23 cellular contexts compared by ENCODE assay signal in genomic region chr6:38282911-38283310, GRCh38.
DNase-seq lines count a peak whose midpoint lies in the region; ATAC-seq, FAIRE-seq and TF ChIP-seq lines count a peak whose summit lies in the region.
"Had no signal": no experiment of that assay in that cellular context is flagged by ENCODE, and none has a peak within 500 bp of the region (broad histone marks: within the 10 kb centered on the region; RNA-seq: fewer than 3 reads in every experiment).

No MANE protein-coding gene starts in this region.

- no peak overlapping the region for H3K23ac ChIP-seq in mesendoderm (ENCODE audit: low read length)

- H3K27ac Mint-ChIP-seq in CD14-positive monocyte, result no peak overlapping the region
- H3K27ac Mint-ChIP-seq: CD4-positive, alpha-beta T cell had no signal

- no peak for TF ChIP-seq POLR2A in HCT116 (IDR thresholded peaks at IDR 0.05; ENCODE audit: borderline replicate concordance, extremely low read depth, insufficient read depth, insufficient read length)
- TF ChIP-seq POLR2A in GM12891 (IDR thresholded peaks at IDR 0.05; ENCODE audit: low read depth, low read length), result no peak

- no peak overlapping the region for H3K18ac ChIP-seq in mesendoderm (ENCODE audit: low read length)

- no peak overlapping the region for H2BK120ac ChIP-seq in mesendoderm (ENCODE audit: low read depth, low read length)

- H3K27ac ChIP-seq in ACC112 (ENCODE audit: low read depth, low read length), result no peak overlapping the region
- H3K27ac ChIP-seq in HCT116 (ENCODE audit: low read depth, low read length), result no peak overlapping the region
- H3K27ac ChIP-seq in PC-3 (ENCODE audit: low read length), result peak overlapping the region; percentile 71
- no peak overlapping the region for H3K27ac ChIP-seq in mesendoderm (ENCODE audit: low read depth, low read length)
- H3K27ac ChIP-seq: BLaER1, HL-60 had no signal

- H2BK15ac ChIP-seq in mesendoderm (replicated peaks; ENCODE audit: low read depth), result no peak overlapping the region

- ATAC-seq in HCT116 (peak; percentile 38; the same call in 1 of the 2 replicates), PC-3 (no peak; the same call in 1 of the 2 replicates)
- ATAC-seq: GM12878, HepG2 had no signal

- H3K27me3 ChIP-seq in ACC112 (ENCODE audit: insufficient read depth, low read length) (no peaks in the 10 kb centered on the region), HCT116 (ENCODE audit: insufficient read depth, low read length) (peaks cover 5% of the 10 kb centered on the region; the same call in 1 of the 2 replicates), PC-3 (ENCODE audit: low read length) (no peaks in the 10 kb centered on the region), mesendoderm (ENCODE audit: insufficient read depth, low read length, poor library complexity) (no peaks in the 10 kb centered on the region)
- H3K27me3 ChIP-seq: BLaER1 had no signal

- H3K79me2 ChIP-seq in ACC112 (ENCODE audit: control insufficient read depth, insufficient read depth, low read length, unreplicated experiment) (no peaks in the 10 kb centered on the region), HCT116 (ENCODE audit: insufficient read depth, low read length) (no peaks in the 10 kb centered on the region), PC-3 (ENCODE audit: low read length) (no peaks in the 10 kb centered on the region), mesendoderm (ENCODE audit: control insufficient read depth, insufficient read depth, low read length) (no peaks in the 10 kb centered on the region)

- peak overlapping the region; percentile 66 for H3K56ac ChIP-seq in mesendoderm (ENCODE audit: low read length)

- RAD21 ChIA-PET in HCT116 (lab: Charles Lee; ENCODE audit: low non-redundant PET in 1 of 2, low total read pairs in 2 of 2, uncharacterized antibody in 2 of 2, unreplicated experiment in 2 of 2), result no interaction called here

- POLR2A ChIA-PET in HCT116 (lab: Charles Lee) (no interaction called here), PC-3 (lab: Charles Lee; ENCODE audit: unreplicated experiment) (interaction anchor here (0.6 kb wide), 1 partner anchor 13 kb away, joined by 3 read pairs; no protein-coding TSS in a partner anchor)

- peak overlapping the region; percentile 24 for H2AK5ac ChIP-seq in mesendoderm (ENCODE audit: low read length)

- peaks cover 4% of the 10 kb centered on the region for H3F3A ChIP-seq in PC-3 (ENCODE audit: low read length, unreplicated experiment)

- no peaks in the 10 kb centered on the region for H3K27me3 Mint-ChIP-seq in CD14-positive monocyte (ENCODE audit: low read depth in 3 of 3)
- H3K27me3 Mint-ChIP-seq: CD4-positive, alpha-beta T cell had no signal

- H3K9me3 Mint-ChIP-seq in CD14-positive monocyte, result no peaks in the 10 kb centered on the region
- H3K9me3 Mint-ChIP-seq: CD4-positive, alpha-beta T cell had no signal

- no peaks in the 10 kb centered on the region for H3K79me1 ChIP-seq in mesendoderm (ENCODE audit: low read length)

- no peak overlapping the region for H3K4me3 Mint-ChIP-seq in CD14-positive monocyte
- H3K4me3 Mint-ChIP-seq: CD4-positive, alpha-beta T cell had no signal

- no peak overlapping the region for H4K8ac ChIP-seq in mesendoderm (ENCODE audit: low read depth, low read length)

- peak overlapping the region; percentile 63 for H3K4ac ChIP-seq in mesendoderm (ENCODE audit: low read depth, low read length)

- H2BK5ac ChIP-seq in mesendoderm (ENCODE audit: low read length), result no peak overlapping the region

- H3K9me3 ChIP-seq in HCT116 (ENCODE audit: control insufficient read depth in 1 of 2, insufficient read depth in 1 of 2, low read depth in 1 of 2, low read length in 2 of 2), result no peaks in the 10 kb centered on the region
- H3K9me3 ChIP-seq in PC-3 (ENCODE audit: low read length), result no peaks in the 10 kb centered on the region
- H3K9me3 ChIP-seq: BLaER1 had no signal

- BruUV-seq in HCT116 (replicated peaks; lab: Mats Ljungman, UMichigan), result no TSS peak
- BruUV-seq in PC-3 (replicated peaks; lab: Mats Ljungman, UMichigan), result no TSS peak

- peaks cover 9% of the 10 kb centered on the region for H3K4me1 Mint-ChIP-seq in CD14-positive monocyte

- H3K36me3 ChIP-seq in ACC112 (ENCODE audit: insufficient read depth, low read length), result no peaks in the 10 kb centered on the region
- no peaks in the 10 kb centered on the region for H3K36me3 ChIP-seq in HCT116 (ENCODE audit: control insufficient read depth in 1 of 2, insufficient read depth in 2 of 2, low read length in 2 of 2)
- no peaks in the 10 kb centered on the region for H3K36me3 ChIP-seq in PC-3 (ENCODE audit: low read depth, low read length)
- no peaks in the 10 kb centered on the region for H3K36me3 ChIP-seq in mesendoderm (ENCODE audit: control insufficient read depth, insufficient read depth, low read length)
- H3K36me3 ChIP-seq: BLaER1 had no signal

- CTCF ChIA-PET in HCT116 (lab: Charles Lee) (no interaction called here), PC-3 (lab: Charles Lee) (no interaction called here)

- DNase-seq in HCT116 (ENCODE audit: low read depth, low spot score) (no peak), PC-3 (peak; percentile 66), mesendoderm (no peak), GM12891 (ENCODE audit: insufficient read length, low spot score) (no peak), HuH-7 (ENCODE audit: low spot score) (no peak), CD14-positive monocyte (ENCODE audit: low spot score) (no peak)
- DNase-seq in NK-92 treated with Interleukin-12 subunit alpha and Interleukin-12 subunit beta, amount 100 ng/mL, for 24 hours (lab: John Stamatoyannopoulos, UW), result no peak
- DNase-seq: CD4-positive, alpha-beta T cell; GOT3; KBM-7; MM.1S; NCI-H1694; NCI-H2029 treated with DMSO at 0.1 percent for 48 hours; NCI-H2227 treated with DMSO at 0.1 percent for 48 hours; NCI-H526 treated with DMSO at 0.1 percent for 48 hours; SHP77 treated with DMSO at 0.1 percent for 48 hours had no signal

- H3K4me1 ChIP-seq in ACC112 (ENCODE audit: control insufficient read depth, insufficient read depth, low read length, unreplicated experiment), result peaks cover 22% of the 10 kb centered on the region
- peaks cover 11 to 31% of the 10 kb centered on the region in 2 experiments; a peak in 3 of 4 replicates for H3K4me1 ChIP-seq in HCT116 (ENCODE audit: control insufficient read depth in 1 of 2, insufficient read depth in 2 of 2, low read length in 2 of 2)
- H3K4me1 ChIP-seq in PC-3 (ENCODE audit: insufficient read depth, low read length), result peaks cover 32% of the 10 kb centered on the region
- peaks cover 10% of the 10 kb centered on the region for H3K4me1 ChIP-seq in mesendoderm (ENCODE audit: control insufficient read depth, low read depth, low read length)
- H3K4me1 ChIP-seq: BLaER1 had no signal

- H4K20me1 ChIP-seq in HCT116 (ENCODE audit: insufficient read depth), result no peaks in the 10 kb centered on the region; the same call in 1 of the 2 replicates
- no peaks in the 10 kb centered on the region for H4K20me1 ChIP-seq in PC-3 (ENCODE audit: low read length)
- H4K20me1 ChIP-seq: BLaER1 had no signal

- H3K9me2 ChIP-seq in HCT116 (ENCODE audit: insufficient read depth) (no peaks in the 10 kb centered on the region), PC-3 (replicated peaks; ENCODE audit: low read length) (no peaks in the 10 kb centered on the region)

- TF ChIP-seq CTCF in HCT116 (IDR thresholded peaks at IDR 0.05 in 2 of 3, conservative IDR thresholded peaks at IDR 0.05 in 1 of 3; ENCODE audit: borderline replicate concordance in 1 of 3, insufficient read depth in 1 of 3, low read depth in 2 of 3, low read length in 2 of 3) (no peak), PC-3 (conservative IDR thresholded peaks at IDR 0.05; ENCODE audit: low read depth, low read length) (no peak), CD14-positive monocyte (IDR thresholded peaks at IDR 0.05) (no peak)

- H4K5ac ChIP-seq in mesendoderm (ENCODE audit: low read length), result no peak overlapping the region

- H2AFZ ChIP-seq in ACC112 (ENCODE audit: low read length, unreplicated experiment), result no peak overlapping the region
- no peak overlapping the region for H2AFZ ChIP-seq in HCT116 (ENCODE audit: low read depth, low read length, poor library complexity, severe bottlenecking)
- H2AFZ ChIP-seq in PC-3 (ENCODE audit: low read length), result no peak overlapping the region

- H3K4me3 ChIP-seq in ACC112 (ENCODE audit: low read depth, low read length), result 0 out of 2 replicates have a peak overlapping the region, but pooled peaks have one; percentile 7
- H3K4me3 ChIP-seq in HCT116 (replicated peaks in 1 of 2; ENCODE audit: low read depth in 1 of 2, low read length in 2 of 2), result no peak overlapping the region
- no peak overlapping the region for H3K4me3 ChIP-seq in PC-3 (ENCODE audit: low read length)
- no peak overlapping the region for H3K4me3 ChIP-seq in mesendoderm (ENCODE audit: low read length)
- H3K4me3 ChIP-seq: BLaER1, GM12878 had no signal

- H3K9ac ChIP-seq in HCT116 (ENCODE audit: low read length) (no peak overlapping the region), PC-3 (ENCODE audit: low read length) (no peak overlapping the region), mesendoderm (ENCODE audit: low read length) (no peak overlapping the region)
- H3K9ac ChIP-seq: BLaER1 had no signal

- H3K36me3 Mint-ChIP-seq in CD14-positive monocyte, result peaks cover 10 to 11% of the 10 kb centered on the region in 2 donors

- FAIRE-seq in GM12891 (lab: Jason Lieb, UNC), result no peak
- FAIRE-seq: D721Med, G401.6, GM12878, HepG2 had no signal

- peak overlapping the region; percentile 58 for H3K4me2 ChIP-seq in HCT116 (ENCODE audit: low read length)
- H3K4me2 ChIP-seq in PC-3 (ENCODE audit: low read length), result peak overlapping the region; percentile 46
- no peak overlapping the region for H3K4me2 ChIP-seq in mesendoderm (ENCODE audit: low read length)
- H3K4me2 ChIP-seq: BLaER1 had no signal

- no CpG with 5 or more reads among the region's 3 CpGs for WGBS in mesendoderm (ENCODE audit: extremely low coverage, insufficient coverage, low lambda C conversion rate)

- TF ChIP-seq RAD21 in HCT116 (IDR thresholded peaks at IDR 0.05; ENCODE audit: low read depth), result no peak

- intact Hi-C loops in HCT116 (cut with micrococcal nuclease), result no loop called here
- intact Hi-C loops in PC-3 (cut with micrococcal nuclease), result loop anchor here (10.0 kb wide), 1 partner anchor 108 kb away; no protein-coding TSS in a partner anchor
- intact Hi-C loops in CD14-positive monocyte (cut with micrococcal nuclease), result no loop called here

TF ChIP-seq in HCT116, 20 proteins besides CTCF, POLR2A, EP300 and RAD21 (continues in another document):
- no peak for TF ChIP-seq ZNF274 (IDR thresholded peaks at IDR 0.05; ENCODE audit: low read depth, low read length)

TF ChIP-seq in GM12891, 5 proteins besides CTCF, POLR2A, EP300 and RAD21:
- no peak for TF ChIP-seq PAX5 (IDR thresholded peaks at IDR 0.05; ENCODE audit: insufficient read depth, low read length, severe bottlenecking)
- no peak for TF ChIP-seq SPI1 (IDR thresholded peaks at IDR 0.05; ENCODE audit: low read depth, low read length)
- no peak for TF ChIP-seq TAF1 (IDR thresholded peaks at IDR 0.05; ENCODE audit: low read depth, low read length)
- no peak for TF ChIP-seq POLR2AphosphoS5 (IDR thresholded peaks at IDR 0.05; ENCODE audit: low read depth, low read length)
- TF ChIP-seq POU2F2 (IDR thresholded peaks at IDR 0.05; ENCODE audit: low read depth, low read length), result no peak
